Comparison of ENCODE assay signal across 21 cellular contexts in the genomic region with DNA sequence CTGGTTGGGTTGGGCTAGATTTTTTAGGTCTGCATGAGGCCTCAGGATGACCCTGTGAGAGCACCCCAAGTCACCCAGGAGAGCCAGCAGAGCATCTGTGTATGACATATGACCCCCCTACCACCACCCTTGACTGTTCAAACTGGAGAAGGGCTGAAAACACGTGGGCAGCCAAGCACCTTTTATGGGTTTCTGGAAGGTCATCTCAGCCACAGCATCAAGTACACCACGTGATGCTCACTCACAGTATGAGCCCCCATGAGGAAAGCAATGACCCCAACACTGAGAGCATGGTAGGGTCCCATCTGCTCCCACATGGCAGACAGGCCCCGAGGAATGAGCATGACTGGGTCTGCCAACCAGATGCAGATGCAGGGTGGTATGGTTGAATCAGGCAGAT.
DNase-seq lines count a peak whose midpoint lies in the region; ATAC-seq, FAIRE-seq and TF ChIP-seq lines count a peak whose summit lies in the region.
"Had no signal": no experiment of that assay in that cellular context is flagged by ENCODE, and none has a peak within 500 bp of the region (broad histone marks: within the 10 kb centered on the region; RNA-seq: fewer than 3 reads in every experiment).

No MANE protein-coding gene starts in this region.

- H3K27ac Mint-ChIP-seq in stimulated activated memory B cell treated with anti-CD40 and anti-IgM and Interleukin-4, amounts not matched to agents 10 μg/mL and 1 μg/mL and 100 μg/mL, for 72 hours: no peak overlapping the region
- no peak overlapping the region for H3K27ac Mint-ChIP-seq in HFFc6
- H3K27ac Mint-ChIP-seq: B cell; CD4-positive, alpha-beta T cell; CD8-positive, alpha-beta T cell had no signal

- H3K4me3 ChIP-seq in K562: no peak overlapping the region
- H3K4me3 ChIP-seq in prostate gland: no peak overlapping the region
- H3K4me3 ChIP-seq: BLaER1 treated with 17β-estradiol and CSF1 and Interleukin-3, amounts not matched to agents 10 nM and 100 nM had no signal

- no peak overlapping the region for H2AFZ ChIP-seq in K562 (ENCODE audit: low read depth, low read length)

- H3K9me1 ChIP-seq in K562 (ENCODE audit: control insufficient read depth, insufficient read depth, low read length): no peaks in the 10 kb centered on the region

- no peak for TF ChIP-seq RAD21 in K562 (CRISPR knock-in tag; conservative IDR thresholded peaks at IDR 0.05 in 1 of 2, IDR thresholded peaks at IDR 0.05 in 1 of 2)

- H3K27ac ChIP-seq in K562 (ENCODE audit: extremely low read depth, low read depth, low read length) (no peak overlapping the region), prostate gland (no peak overlapping the region)
- H3K27ac ChIP-seq: BLaER1 treated with 17β-estradiol and CSF1 and Interleukin-3, amounts not matched to agents 10 nM and 100 nM; C4-2B had no signal

- TF ChIP-seq CTCF in K562 (IDR thresholded peaks at IDR 0.05 in 2 of 3, conservative IDR thresholded peaks at IDR 0.05 in 1 of 3; ENCODE audit: insufficient read depth in 2 of 3, low read depth in 1 of 3, low read length in 3 of 3) (no peak), HFFc6 (IDR thresholded peaks at IDR 0.05) (no peak), prostate gland (IDR thresholded peaks at IDR 0.05) (no peak)

- H3K27me3 Mint-ChIP-seq in stimulated activated memory B cell treated with anti-CD40 and anti-IgM and Interleukin-4, amounts not matched to agents 10 μg/mL and 1 μg/mL and 100 μg/mL, for 72 hours: peaks cover 14% of the 10 kb centered on the region
- H3K27me3 Mint-ChIP-seq in HFFc6 (ENCODE audit: insufficient read depth): peaks cover 3% of the 10 kb centered on the region
- H3K27me3 Mint-ChIP-seq: CD4-positive, alpha-beta T cell had no signal

- CTCF ChIA-PET in K562 (lab: Yijun Ruan, JAX; ENCODE audit: low intra/inter-chr PET ratio): no interaction called here

- H3K27me3 ChIP-seq in K562 (ENCODE audit: control insufficient read depth in 2 of 2, insufficient read depth in 2 of 2, low read length in 2 of 2): no peaks in the 10 kb centered on the region; a peak in 1 of 5 replicates
- no peaks in the 10 kb centered on the region for H3K27me3 ChIP-seq in prostate gland (replicated peaks; ENCODE audit: insufficient read depth)
- H3K27me3 ChIP-seq: BLaER1 treated with 17β-estradiol and CSF1 and Interleukin-3, amounts not matched to agents 10 nM and 100 nM had no signal

- no peak for TF ChIP-seq EP300 in K562 (IDR thresholded peaks at IDR 0.05; ENCODE audit: low read length)

- H3K4me2 ChIP-seq in K562 (ENCODE audit: insufficient read depth, low read length): no peak overlapping the region
- H3K4me2 ChIP-seq: BLaER1 treated with 17β-estradiol and CSF1 and Interleukin-3, amounts not matched to agents 10 nM and 100 nM had no signal

- ATAC-seq in K562 (no peak), left lobe of liver (no peak), GM21825 (IDR thresholded peaks at IDR 0.05; ENCODE audit: unreplicated experiment) (no peak)
- ATAC-seq in stimulated activated memory B cell treated with anti-CD40 and anti-IgM and Interleukin-4, amounts not matched to agents 10 μg/mL and 1 μg/mL and 100 μg/mL, for 72 hours: peak; percentile 10
- ATAC-seq: CD8-positive, alpha-beta T cell had no signal

- no peaks in the 10 kb centered on the region for H3K79me2 ChIP-seq in K562 (ENCODE audit: control insufficient read depth, insufficient read depth, low read length)

- no TSS peak for BruUV-seq in K562 (replicated peaks; lab: Mats Ljungman, UMichigan)

- in situ Hi-C loops in K562 (cut with MboI): no loop called here

- intact Hi-C loops in K562 (cut with micrococcal nuclease): no loop called here
- intact Hi-C loops in prostate gland (cut with DNase I): no loop called here

- H3K9ac ChIP-seq in K562 (ENCODE audit: insufficient read depth in 1 of 2, low read depth in 2 of 2, low read length in 2 of 2): no peak overlapping the region
- H3K9ac ChIP-seq: BLaER1 treated with 17β-estradiol and CSF1 and Interleukin-3, amounts not matched to agents 10 nM and 100 nM had no signal

- WGBS in K562 (ENCODE audit: insufficient coverage, low coverage, missing lambda C conversion rate): 0% methylated on average over 3 of the region's 3 CpGs
- whole genome bisulfite sequencing in prostate gland: 87% methylated on average over 3 of the region's 3 CpGs

- no peak for DNase-seq in K562 (ENCODE audit: extremely low read depth in 1 of 4, low spot score in 3 of 4)
- peak; percentile 24 for DNase-seq in left lobe of liver (ENCODE audit: low spot score)
- DNase-seq in HFFc6: no peak
- no peak for DNase-seq in prostate gland (ENCODE audit: low spot score)
- DNase-seq: 8988T; AML-193; Caco-2; Calu3; CD4-positive, alpha-beta T cell; CD8-positive, alpha-beta T cell; DMS79 treated with DMSO at 0.1 percent for 48 hours; GF-D8 had no signal

- no peak for TF ChIP-seq POLR2A in K562 (conservative IDR thresholded peaks at IDR 0.05)
- no peak for TF ChIP-seq POLR2A in prostate gland (IDR thresholded peaks at IDR 0.05)

- H3K9me3 ChIP-seq in K562 (replicated peaks; ENCODE audit: control insufficient read depth, insufficient read depth, low read depth, low read length) (no peaks in the 10 kb centered on the region), prostate gland (no peaks in the 10 kb centered on the region)

- H3K4me1 ChIP-seq in K562 (replicated peaks in 1 of 2; ENCODE audit: control insufficient read depth in 2 of 2, insufficient read depth in 2 of 2, low read length in 2 of 2) (no peaks in the 10 kb centered on the region), prostate gland (replicated peaks) (no peaks in the 10 kb centered on the region)
- H3K4me1 ChIP-seq: Caco-2 had no signal

- no peaks in the 10 kb centered on the region for H3K36me3 ChIP-seq in K562 (ENCODE audit: control insufficient read depth, insufficient read depth, low read length)
- H3K36me3 ChIP-seq in prostate gland: no peaks in the 10 kb centered on the region
- H3K36me3 ChIP-seq: BLaER1 treated with 17β-estradiol and CSF1 and Interleukin-3, amounts not matched to agents 10 nM and 100 nM had no signal

- FAIRE-seq in K562 (lab: Jason Lieb, UNC): no peak
- FAIRE-seq: A204.1, D721Med, G401.6, GM12891 had no signal

- POLR2A ChIA-PET in K562 (lab: Yijun Ruan, JAX): interaction anchor here (0.7 kb wide), 1 partner anchor 14 kb away, joined by 4 read pairs; no protein-coding TSS in a partner anchor

- H3K9me3 Mint-ChIP-seq in stimulated activated memory B cell treated with anti-CD40 and anti-IgM and Interleukin-4, amounts not matched to agents 10 μg/mL and 1 μg/mL and 100 μg/mL, for 72 hours: peaks cover 6% of the 10 kb centered on the region
- peaks cover 15% of the 10 kb centered on the region for H3K9me3 Mint-ChIP-seq in HFFc6

- H3K4me3 Mint-ChIP-seq in stimulated activated memory B cell treated with anti-CD40 and anti-IgM and Interleukin-4, amounts not matched to agents 10 μg/mL and 1 μg/mL and 100 μg/mL, for 72 hours: no peak overlapping the region
- H3K4me3 Mint-ChIP-seq in HFFc6: no peak overlapping the region
- H3K4me3 Mint-ChIP-seq: B cell; CD4-positive, alpha-beta T cell; CD8-positive, alpha-beta T cell had no signal

- peaks cover 5% of the 10 kb centered on the region for H3K36me3 Mint-ChIP-seq in stimulated activated memory B cell treated with anti-CD40 and anti-IgM and Interleukin-4, amounts not matched to agents 10 μg/mL and 1 μg/mL and 100 μg/mL, for 72 hours
- peaks cover 34% of the 10 kb centered on the region for H3K36me3 Mint-ChIP-seq in HFFc6 (ENCODE audit: low read depth)
- H3K36me3 Mint-ChIP-seq: CD8-positive, alpha-beta T cell had no signal

- H4K20me1 ChIP-seq in K562 (replicated peaks; ENCODE audit: control insufficient read depth, insufficient read depth, low read length): no peaks in the 10 kb centered on the region
- H4K20me1 ChIP-seq: BLaER1 treated with 17β-estradiol and CSF1 and Interleukin-3, amounts not matched to agents 10 nM and 100 nM had no signal

- no peaks in the 10 kb centered on the region for H3K4me1 Mint-ChIP-seq in stimulated activated memory B cell treated with anti-CD40 and anti-IgM and Interleukin-4, amounts not matched to agents 10 μg/mL and 1 μg/mL and 100 μg/mL, for 72 hours
- peaks cover 26% of the 10 kb centered on the region for H3K4me1 Mint-ChIP-seq in HFFc6 (ENCODE audit: low read depth)
- H3K4me1 Mint-ChIP-seq: B cell had no signal

TF ChIP-seq in K562, 482 proteins besides CTCF, POLR2A, EP300 and RAD21:
- TF ChIP-seq, protein P1, sequence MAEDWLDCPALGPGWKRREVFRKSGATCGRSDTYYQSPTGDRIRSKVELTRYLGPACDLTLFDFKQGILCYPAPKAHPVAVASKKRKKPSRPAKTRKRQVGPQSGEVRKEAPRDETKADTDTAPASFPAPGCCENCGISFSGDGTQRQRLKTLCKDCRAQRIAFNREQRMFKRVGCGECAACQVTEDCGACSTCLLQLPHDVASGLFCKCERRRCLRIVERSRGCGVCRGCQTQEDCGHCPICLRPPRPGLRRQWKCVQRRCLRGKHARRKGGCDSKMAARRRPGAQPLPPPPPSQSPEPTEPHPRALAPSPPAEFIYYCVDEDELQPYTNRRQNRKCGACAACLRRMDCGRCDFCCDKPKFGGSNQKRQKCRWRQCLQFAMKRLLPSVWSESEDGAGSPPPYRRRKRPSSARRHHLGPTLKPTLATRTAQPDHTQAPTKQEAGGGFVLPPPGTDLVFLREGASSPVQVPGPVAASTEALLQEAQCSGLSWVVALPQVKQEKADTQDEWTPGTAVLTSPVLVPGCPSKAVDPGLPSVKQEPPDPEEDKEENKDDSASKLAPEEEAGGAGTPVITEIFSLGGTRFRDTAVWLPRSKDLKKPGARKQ (CRISPR knock-in tag; IDR thresholded peaks at IDR 0.05): no peak
- no peak for TF ChIP-seq HEY1 (CRISPR knock-in tag; IDR thresholded peaks at IDR 0.05; ENCODE audit: borderline replicate concordance)
- no peak for TF ChIP-seq SIN3A (IDR thresholded peaks at IDR 0.05; ENCODE audit: borderline replicate concordance in 2 of 2, control insufficient read depth in 1 of 2, low read depth in 2 of 2, low read length in 2 of 2)
- TF ChIP-seq TAF7 (tag; IDR thresholded peaks at IDR 0.05): no peak
- TF ChIP-seq SREBF2 (CRISPR knock-in tag; IDR thresholded peaks at IDR 0.05): no peak
- TF ChIP-seq, protein P2, sequence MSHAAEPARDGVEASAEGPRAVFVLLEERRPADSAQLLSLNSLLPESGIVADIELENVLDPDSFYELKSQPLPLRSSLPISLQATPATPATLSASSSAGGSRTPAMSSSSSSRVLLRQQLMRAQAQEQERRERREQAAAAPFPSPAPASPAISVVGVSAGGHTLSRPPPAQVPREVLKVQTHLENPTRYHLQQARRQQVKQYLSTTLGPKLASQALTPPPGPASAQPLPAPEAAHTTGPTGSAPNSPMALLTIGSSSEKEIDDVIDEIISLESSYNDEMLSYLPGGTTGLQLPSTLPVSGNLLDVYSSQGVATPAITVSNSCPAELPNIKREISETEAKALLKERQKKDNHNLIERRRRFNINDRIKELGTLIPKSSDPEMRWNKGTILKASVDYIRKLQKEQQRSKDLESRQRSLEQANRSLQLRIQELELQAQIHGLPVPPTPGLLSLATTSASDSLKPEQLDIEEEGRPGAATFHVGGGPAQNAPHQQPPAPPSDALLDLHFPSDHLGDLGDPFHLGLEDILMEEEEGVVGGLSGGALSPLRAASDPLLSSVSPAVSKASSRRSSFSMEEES (CRISPR knock-in tag; IDR thresholded peaks at IDR 0.05): peak; percentile 36
